In the genomic region with DNA sequence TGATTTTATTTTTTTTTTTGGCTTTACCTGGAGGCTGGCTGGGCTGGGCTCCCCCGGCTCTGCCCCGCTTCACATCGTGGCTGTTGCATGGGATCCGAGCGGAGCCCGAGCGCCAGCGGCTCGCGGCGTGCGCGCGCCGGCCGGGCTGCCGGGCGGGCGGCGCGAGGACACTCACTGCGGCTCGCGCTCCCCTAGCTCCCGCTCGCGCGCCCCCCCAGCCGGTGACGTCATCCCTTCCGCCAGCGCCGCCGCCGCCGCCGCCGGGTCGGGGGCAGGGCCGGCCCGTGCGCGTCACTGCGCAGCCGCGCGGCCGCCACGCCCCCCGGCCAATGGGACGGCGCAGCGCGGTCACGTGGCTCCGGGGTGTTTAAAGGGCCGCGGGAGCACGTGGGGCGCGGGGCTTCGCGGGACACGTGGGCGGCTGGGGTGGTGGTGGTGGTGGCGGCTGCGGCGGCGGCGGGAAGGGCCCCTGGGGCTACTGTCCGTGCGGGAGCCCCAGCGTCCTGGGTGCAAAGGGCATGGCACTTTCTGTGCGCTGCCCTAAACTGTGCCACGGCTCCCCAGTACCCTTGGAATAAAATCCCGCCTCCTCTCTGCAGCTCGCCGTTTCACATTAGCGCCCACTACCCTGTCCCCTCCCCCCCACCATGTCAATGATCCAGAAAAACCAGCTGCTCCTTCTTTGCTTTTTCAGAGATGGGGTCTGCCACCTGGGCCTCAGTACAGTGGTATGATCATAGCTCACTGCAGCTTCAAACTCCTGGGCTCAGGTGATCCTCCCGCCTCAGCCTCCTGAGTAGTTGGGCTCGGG, we compare ENCODE assay signal across 8 cellular contexts. TPM values are rescaled to one million over a fixed set of nuclear protein-coding genes. Genes with fewer than 3 reads are reported as not detected.
DNase-seq lines count a peak whose midpoint lies in the region; ATAC-seq and TF ChIP-seq lines count a peak whose summit lies in the region.

A gene (minus strand): TSS at position 176 of the 811 bp plus-strand sequence. CDS start 54,672 bp downstream, outside the sequence.

- ATAC-seq in HG03439 (IDR thresholded peaks at IDR 0.05; ENCODE audit: unreplicated experiment) = no peak

- TF ChIP-seq POLR2A in ovary (IDR thresholded peaks at IDR 0.05) = no peak

- H3K27me3 ChIP-seq in ovary = no peaks in the 10 kb centered on the region

- H3K4me3 Mint-ChIP-seq in activated naive CD8-positive, alpha-beta T cell treated with anti-CD3 and anti-CD28 coated beads for 36 hours = peak within 1 kb of the TSS; percentile 67

- H3K4me1 ChIP-seq in ovary (ENCODE audit: insufficient read depth) = no peaks in the 10 kb centered on the region

- H3K4me1 Mint-ChIP-seq in activated naive CD8-positive, alpha-beta T cell treated with anti-CD3 and anti-CD28 coated beads for 36 hours = peaks cover 13% of the 10 kb centered on the region

- peaks cover 54% of the 10 kb centered on the region for H3K27me3 Mint-ChIP-seq in activated naive CD8-positive, alpha-beta T cell treated with anti-CD3 and anti-CD28 coated beads for 36 hours

- TF ChIP-seq EP300 in ovary (IDR thresholded peaks at IDR 0.05) = no peak

- no peaks in the 10 kb centered on the region for H3K36me3 Mint-ChIP-seq in activated naive CD8-positive, alpha-beta T cell treated with anti-CD3 and anti-CD28 coated beads for 36 hours

- peak within 1 kb of the TSS; percentile 42 for H3K4me3 ChIP-seq in ovary

- H3K27ac Mint-ChIP-seq in activated naive CD8-positive, alpha-beta T cell treated with anti-CD3 and anti-CD28 coated beads for 36 hours = no peak within 1 kb of the TSS

- no peak within 1 kb of the TSS for H3K27ac ChIP-seq in ovary

- intact Hi-C loops in head of caudate nucleus (cut with DNase I) (no loop called here), ovary (cut with DNase I) (no loop called here)

- WGBS in ovary, 3 donors = 3 to 6% (median 4%) methylated on average over 45 to 81 of the region's 81 CpGs

- no peaks in the 10 kb centered on the region for H3K9me3 Mint-ChIP-seq in activated naive CD8-positive, alpha-beta T cell treated with anti-CD3 and anti-CD28 coated beads for 36 hours

- H3K9me3 ChIP-seq in ovary = no peaks in the 10 kb centered on the region

- DNase-seq in DMS153 (lab: John Stamatoyannopoulos, UW) (peak; percentile 60), HuH-7.5 (ENCODE audit: low spot score) (peak; percentile 58), SK-N-DZ (ENCODE audit: low spot score) (peak; percentile 75), head of caudate nucleus (peak; percentile 53 to 96 (median 91)), ovary (peak; percentile 69 to 89 (median 86)), superior temporal gyrus (ENCODE audit: extremely low spot score) (peak; percentile 86)
- DNase-seq in activated naive CD8-positive, alpha-beta T cell treated with anti-CD3 and anti-CD28 coated beads for 36 hours = peak; percentile 86

- no peak for TF ChIP-seq CTCF in ovary (IDR thresholded peaks at IDR 0.05)

- no peaks in the 10 kb centered on the region for H3K36me3 ChIP-seq in ovary

RNA-seq across cellular contexts. Expression of the gene that starts here (rescaled TPM):
- polyA plus RNA-seq in SK-N-DZ (2014; cell fraction: cytosol; rRNA removed) = 50.3 and 56.6 TPM in 2 replicates
- polyA plus RNA-seq in SK-N-DZ (2014; cell fraction: nucleus; rRNA removed) = 70.3 and 104 TPM in 2 replicates
- 1 to 10 TPM; 3.5 to 4.1 TPM for total RNA-seq in activated naive CD8-positive, alpha-beta T cell treated with anti-CD3 and anti-CD28 coated beads for 36 hours
- total RNA-seq in ovary = 100 to 1,000 TPM; 137 to 196 (median 170) TPM
- polyA plus RNA-seq in ovary = 10 to 100 TPM; 12.3 to 37.4 TPM

Comparison
In these comparisons a context has a peak if more than half of its experiments do, and no peak if none do; other contexts are left out.
1. RNA of the gene that starts here (total RNA-seq): 137 to 196 TPM in ovary; 3.5 to 4.1 TPM in activated naive CD8-positive, alpha-beta T cell treated with anti-CD3 and anti-CD28 coated beads for 36 hours; every median in the first group is over 10 times any median in the second.
2. Peak in every context shown above with its lines, with median percentiles within 50 percentile points of each other: DNase-seq.